ENCODE assay signal across 21 cellular contexts in the genomic region with DNA sequence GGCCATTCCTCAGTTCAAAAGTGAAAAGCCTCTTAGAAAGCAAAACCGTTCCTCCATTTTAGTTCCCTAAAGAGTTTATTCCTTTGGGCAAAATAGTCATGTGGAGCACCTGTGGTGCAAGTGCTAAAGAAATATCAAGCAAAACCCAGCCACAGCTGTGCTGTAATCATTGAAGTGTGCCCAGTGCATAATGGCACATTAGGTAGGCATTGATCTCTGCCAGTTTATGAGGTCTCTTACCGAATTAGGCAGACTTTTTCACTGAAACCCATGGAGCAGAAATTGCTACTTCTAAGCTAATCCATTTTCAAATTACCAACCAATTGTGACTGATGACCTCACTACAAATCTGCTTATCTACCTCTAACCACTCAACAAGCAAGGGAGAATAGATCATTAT.
DNase-seq lines count a peak whose midpoint lies in the region; ATAC-seq, FAIRE-seq and TF ChIP-seq lines count a peak whose summit lies in the region.
"Had no signal": no experiment of that assay in that cellular context is flagged by ENCODE, and none has a peak within 500 bp of the region (broad histone marks: within the 10 kb centered on the region; RNA-seq: fewer than 3 reads in every experiment).

No MANE protein-coding gene starts in this region.

- no TSS peak for BruUV-seq in OCI-LY7 (replicated peaks; lab: Mats Ljungman, UMichigan)

- H3K4me2 ChIP-seq in OCI-LY3 (ENCODE audit: low read length) (no peak overlapping the region), OCI-LY7 (ENCODE audit: low read length) (no peak overlapping the region)
- H3K4me2 ChIP-seq: KMS-11, SK-N-SH had no signal

- H3K27ac ChIP-seq in OCI-LY3 (ENCODE audit: low read length) (no peak overlapping the region), adrenal gland (no peak overlapping the region), OCI-LY7 (ENCODE audit: low read depth, low read length, poor library complexity, severe bottlenecking) (no peak overlapping the region)
- H3K27ac ChIP-seq: KMS-11, right lobe of liver, thoracic aorta had no signal

- ATAC-seq in T-helper 17 cell = no peak
- ATAC-seq: activated T-cell treated with anti-CD3 and anti-CD28 coated beads, Interleukin-2, amount 50 U/mL, for 72 hours; effector memory CD8-positive, alpha-beta T cell; left ventricle myocardium superior; right lobe of liver; stimulated activated effector memory CD8-positive, alpha-beta T cell treated with anti-CD3 and anti-CD28 coated beads, Interleukin-12 subunit alpha, Interleukin-12 subunit beta, amount 100 ng/mL, for 72 hours had no signal

- H3K4me3 ChIP-seq in OCI-LY3 (ENCODE audit: low read length) (no peak overlapping the region), adrenal gland (no peak overlapping the region), OCI-LY7 (ENCODE audit: low read depth, low read length, poor library complexity, severe bottlenecking) (no peak overlapping the region)
- H3K4me3 ChIP-seq: right lobe of liver, thoracic aorta had no signal

- H3K9me2 ChIP-seq in OCI-LY7 (ENCODE audit: insufficient read depth, low read length) = no peaks in the 10 kb centered on the region

- FAIRE-seq in urothelium cell line (lab: Jason Lieb, UNC) = peak; percentile 46
- FAIRE-seq: astrocyte had no signal

- H3K27me3 ChIP-seq in OCI-LY3 (ENCODE audit: low read depth, low read length) = no peaks in the 10 kb centered on the region
- H3K27me3 ChIP-seq in adrenal gland = no peaks in the 10 kb centered on the region
- H3K27me3 ChIP-seq: right lobe of liver had no signal

- POLR2A ChIA-PET in OCI-LY7 (lab: Charles Lee) = interaction anchor here (1.8 kb wide), 1 partner anchor 10 kb away, joined by 4 read pairs; no protein-coding TSS in a partner anchor

- no peak overlapping the region for H3K4me3 Mint-ChIP-seq in T-helper 17 cell
- H3K4me3 Mint-ChIP-seq: activated T-cell treated with anti-CD3 and anti-CD28 coated beads, Interleukin-2, amount 50 U/mL, for 72 hours; effector memory CD8-positive, alpha-beta T cell; stimulated activated effector memory CD8-positive, alpha-beta T cell treated with anti-CD3 and anti-CD28 coated beads, Interleukin-12 subunit alpha, Interleukin-12 subunit beta, amount 100 ng/mL, for 72 hours had no signal

- no peaks in the 10 kb centered on the region for H3K4me1 Mint-ChIP-seq in T-helper 17 cell
- H3K4me1 Mint-ChIP-seq: stimulated activated effector memory CD8-positive, alpha-beta T cell treated with anti-CD3 and anti-CD28 coated beads, Interleukin-12 subunit alpha, Interleukin-12 subunit beta, amount 100 ng/mL, for 72 hours had no signal

- H3K9me3 ChIP-seq in OCI-LY3 (ENCODE audit: insufficient read depth, low read length) = no peaks in the 10 kb centered on the region
- H3K9me3 ChIP-seq in T-helper 17 cell (ENCODE audit: control insufficient read depth, low read length, poor library complexity, severe bottlenecking) = no peaks in the 10 kb centered on the region
- H3K9me3 ChIP-seq in adrenal gland (replicated peaks in 1 of 3) = no peaks in the 10 kb centered on the region
- H3K9me3 ChIP-seq in OCI-LY7 (ENCODE audit: low read length) = no peaks in the 10 kb centered on the region
- H3K9me3 ChIP-seq: SK-N-SH, thoracic aorta had no signal

- no peaks in the 10 kb centered on the region for H3K36me3 Mint-ChIP-seq in T-helper 17 cell (ENCODE audit: low read depth)
- H3K36me3 Mint-ChIP-seq: stimulated activated effector memory CD8-positive, alpha-beta T cell treated with anti-CD3 and anti-CD28 coated beads, Interleukin-12 subunit alpha, Interleukin-12 subunit beta, amount 100 ng/mL, for 72 hours had no signal

- no peak overlapping the region for H3K9ac ChIP-seq in OCI-LY3 (ENCODE audit: low read length)
- H3K9ac ChIP-seq: KMS-11, SK-N-SH had no signal

- WGBS in adrenal gland, 4 donors = 54 to 70% (median 64%) methylated on average over 2 of the region's 2 CpGs

- DNase-seq in NCI-H2081 treated with DMSO at 0.1 percent for 48 hours (lab: John Stamatoyannopoulos, UW) = peak; percentile 86
- DNase-seq in urothelium cell line (ENCODE audit: low spot score) = no peak
- no peak for DNase-seq in T-helper 17 cell
- DNase-seq in adrenal gland = no peak
- DNase-seq in OCI-LY7 (ENCODE audit: low spot score) = no peak
- DNase-seq: activated naive CD4-positive, alpha-beta T cell treated with anti-CD3 and anti-CD28 coated beads, Interleukin-2, amount 50 U/mL, for 16 hours; activated T-cell treated with anti-CD3 and anti-CD28 coated beads, Interleukin-2, amount 50 U/mL, for 72 hours; effector memory CD8-positive, alpha-beta T cell; left ventricle myocardium superior; NCI-H1048; NCI-H748 treated with DMSO at 0.1 percent for 48 hours; occipital lobe; right lobe of liver; SK-N-SH; T1000 had no signal

- peak; percentile 89 for TF ChIP-seq EP300 in Ishikawa (IDR thresholded peaks at IDR 0.05; ENCODE audit: borderline replicate concordance)

- H2AFZ ChIP-seq in OCI-LY3 (ENCODE audit: low read depth, low read length) (peak overlapping the region; percentile 69; the same call in 1 of the 2 replicates), OCI-LY7 (ENCODE audit: low read length) (no peak overlapping the region)

- no peak for TF ChIP-seq CTCF in OCI-LY3 (IDR thresholded peaks at IDR 0.05; ENCODE audit: low read depth, low read length)
- no peak for TF ChIP-seq CTCF in adrenal gland (IDR thresholded peaks at IDR 0.05)
- TF ChIP-seq CTCF in OCI-LY7 (conservative IDR thresholded peaks at IDR 0.05; ENCODE audit: low read length) = no peak

- no peaks in the 10 kb centered on the region for H3K4me1 ChIP-seq in OCI-LY3 (ENCODE audit: low read length)
- H3K4me1 ChIP-seq in adrenal gland (replicated peaks in 1 of 2) = no peaks in the 10 kb centered on the region
- no peaks in the 10 kb centered on the region for H3K4me1 ChIP-seq in OCI-LY7 (ENCODE audit: insufficient read depth, low read length, poor library complexity, severe bottlenecking)
- H3K4me1 ChIP-seq: right lobe of liver had no signal

- H3K36me3 ChIP-seq in OCI-LY3 (replicated peaks; ENCODE audit: low read depth, low read length) (no peaks in the 10 kb centered on the region), adrenal gland (replicated peaks in 1 of 2) (no peaks in the 10 kb centered on the region), OCI-LY7 (ENCODE audit: insufficient read depth, low read length) (no peaks in the 10 kb centered on the region)
- H3K36me3 ChIP-seq: right lobe of liver, thoracic aorta had no signal

- no peaks in the 10 kb centered on the region for H4K20me1 ChIP-seq in OCI-LY3 (ENCODE audit: insufficient read depth, low read length)
- H4K20me1 ChIP-seq in OCI-LY7 (ENCODE audit: insufficient read depth, low read length) = no peaks in the 10 kb centered on the region

- no peak overlapping the region for H3K27ac Mint-ChIP-seq in T-helper 17 cell
- H3K27ac Mint-ChIP-seq: activated T-cell treated with anti-CD3 and anti-CD28 coated beads, Interleukin-2, amount 50 U/mL, for 72 hours; effector memory CD8-positive, alpha-beta T cell; stimulated activated effector memory CD8-positive, alpha-beta T cell treated with anti-CD3 and anti-CD28 coated beads, Interleukin-12 subunit alpha, Interleukin-12 subunit beta, amount 100 ng/mL, for 72 hours had no signal

- CTCF ChIA-PET in OCI-LY7 (lab: Charles Lee; ENCODE audit: unreplicated experiment) = no interaction called here

- TF ChIP-seq POLR2A in adrenal gland (IDR thresholded peaks at IDR 0.05) = no peak

- TF ChIP-seq RAD21 in Ishikawa (IDR thresholded peaks at IDR 0.05; ENCODE audit: low read depth) = no peak

- no peaks in the 10 kb centered on the region for H3K79me2 ChIP-seq in OCI-LY3 (ENCODE audit: low read length)
- no peaks in the 10 kb centered on the region for H3K79me2 ChIP-seq in OCI-LY7 (ENCODE audit: insufficient read depth, low read depth, low read length)

- intact Hi-C loops in adrenal gland (cut with DNase I) (no loop called here), OCI-LY7 (cut with micrococcal nuclease; ENCODE audit: unreplicated experiment) (no loop called here)

- no peaks in the 10 kb centered on the region for H3K27me3 Mint-ChIP-seq in T-helper 17 cell
- H3K27me3 Mint-ChIP-seq: effector memory CD8-positive, alpha-beta T cell had no signal

TF ChIP-seq in Ishikawa, 13 proteins besides CTCF, POLR2A, EP300 and RAD21 (continues in another document):
- TF ChIP-seq, protein P1, sequence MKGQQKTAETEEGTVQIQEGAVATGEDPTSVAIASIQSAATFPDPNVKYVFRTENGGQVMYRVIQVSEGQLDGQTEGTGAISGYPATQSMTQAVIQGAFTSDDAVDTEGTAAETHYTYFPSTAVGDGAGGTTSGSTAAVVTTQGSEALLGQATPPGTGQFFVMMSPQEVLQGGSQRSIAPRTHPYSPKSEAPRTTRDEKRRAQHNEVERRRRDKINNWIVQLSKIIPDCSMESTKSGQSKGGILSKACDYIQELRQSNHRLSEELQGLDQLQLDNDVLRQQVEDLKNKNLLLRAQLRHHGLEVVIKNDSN (IDR thresholded peaks at IDR 0.05) = no peak
- TF ChIP-seq, protein P2, sequence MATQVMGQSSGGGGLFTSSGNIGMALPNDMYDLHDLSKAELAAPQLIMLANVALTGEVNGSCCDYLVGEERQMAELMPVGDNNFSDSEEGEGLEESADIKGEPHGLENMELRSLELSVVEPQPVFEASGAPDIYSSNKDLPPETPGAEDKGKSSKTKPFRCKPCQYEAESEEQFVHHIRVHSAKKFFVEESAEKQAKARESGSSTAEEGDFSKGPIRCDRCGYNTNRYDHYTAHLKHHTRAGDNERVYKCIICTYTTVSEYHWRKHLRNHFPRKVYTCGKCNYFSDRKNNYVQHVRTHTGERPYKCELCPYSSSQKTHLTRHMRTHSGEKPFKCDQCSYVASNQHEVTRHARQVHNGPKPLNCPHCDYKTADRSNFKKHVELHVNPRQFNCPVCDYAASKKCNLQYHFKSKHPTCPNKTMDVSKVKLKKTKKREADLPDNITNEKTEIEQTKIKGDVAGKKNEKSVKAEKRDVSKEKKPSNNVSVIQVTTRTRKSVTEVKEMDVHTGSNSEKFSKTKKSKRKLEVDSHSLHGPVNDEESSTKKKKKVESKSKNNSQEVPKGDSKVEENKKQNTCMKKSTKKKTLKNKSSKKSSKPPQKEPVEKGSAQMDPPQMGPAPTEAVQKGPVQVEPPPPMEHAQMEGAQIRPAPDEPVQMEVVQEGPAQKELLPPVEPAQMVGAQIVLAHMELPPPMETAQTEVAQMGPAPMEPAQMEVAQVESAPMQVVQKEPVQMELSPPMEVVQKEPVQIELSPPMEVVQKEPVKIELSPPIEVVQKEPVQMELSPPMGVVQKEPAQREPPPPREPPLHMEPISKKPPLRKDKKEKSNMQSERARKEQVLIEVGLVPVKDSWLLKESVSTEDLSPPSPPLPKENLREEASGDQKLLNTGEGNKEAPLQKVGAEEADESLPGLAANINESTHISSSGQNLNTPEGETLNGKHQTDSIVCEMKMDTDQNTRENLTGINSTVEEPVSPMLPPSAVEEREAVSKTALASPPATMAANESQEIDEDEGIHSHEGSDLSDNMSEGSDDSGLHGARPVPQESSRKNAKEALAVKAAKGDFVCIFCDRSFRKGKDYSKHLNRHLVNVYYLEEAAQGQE (IDR thresholded peaks at IDR 0.05; ENCODE audit: low read depth) = no peak
- TF ChIP-seq CEBPB (IDR thresholded peaks at IDR 0.05) (0 out of 2 replicates have a peak, but pooled peaks have one; percentile 2), NFIC (IDR thresholded peaks at IDR 0.05) (peak; percentile 50), TAF1 (IDR thresholded peaks at IDR 0.05; ENCODE audit: low read depth) (no peak), TEAD4 (IDR thresholded peaks at IDR 0.05) (peak; percentile 67), CREB1 (IDR thresholded peaks at IDR 0.05; ENCODE audit: low read depth) (no peak)
